17 cellular contexts compared by ENCODE assay signal in genomic region chr3:71266875-71267274, GRCh38.
DNase-seq lines count a peak whose midpoint lies in the region; ATAC-seq lines count a peak whose summit lies in the region.
"Had no signal": no experiment of that assay in that cellular context is flagged by ENCODE, and none has a peak within 500 bp of the region (broad histone marks: within the 10 kb centered on the region; RNA-seq: fewer than 3 reads in every experiment).

No MANE protein-coding gene starts in this region.

- H3K9me3 ChIP-seq in T-helper 17 cell (ENCODE audit: control insufficient read depth, low read length, poor library complexity, severe bottlenecking) = no peaks in the 10 kb centered on the region
- H3K9me3 ChIP-seq in naive thymus-derived CD4-positive, alpha-beta T cell (ENCODE audit: control insufficient read depth in 2 of 3, low read length in 3 of 3) = no peaks in the 10 kb centered on the region

- H3K4me3 Mint-ChIP-seq in stimulated activated naive CD8-positive, alpha-beta T cell treated with anti-CD3 and anti-CD28 coated beads, Interleukin-15, Interleukin-2, amounts not matched to agents 100 ng/mL and 50 ng/mL, for 24 hours = no peak overlapping the region
- H3K4me3 Mint-ChIP-seq in T-helper 17 cell = no peak overlapping the region
- H3K4me3 Mint-ChIP-seq in naive thymus-derived CD4-positive, alpha-beta T cell = peak overlapping the region in 6 of 10 donors; percentile 8 to 58 (median 36)

- H3K4me3 ChIP-seq in naive thymus-derived CD4-positive, alpha-beta T cell (ENCODE audit: low read length) = no peak overlapping the region

- peak overlapping the region; percentile 50 for H3K27ac Mint-ChIP-seq in stimulated activated naive CD8-positive, alpha-beta T cell treated with anti-CD3 and anti-CD28 coated beads, Interleukin-15, Interleukin-2, amounts not matched to agents 100 ng/mL and 50 ng/mL, for 24 hours
- H3K27ac Mint-ChIP-seq in T-helper 17 cell = peak overlapping the region; percentile 49
- H3K27ac Mint-ChIP-seq in naive thymus-derived CD4-positive, alpha-beta T cell = peak overlapping the region in 6 of 9 donors; percentile 18 to 72 (median 49)

- peaks cover 87% of the 10 kb centered on the region for H3K4me1 Mint-ChIP-seq in stimulated activated naive CD8-positive, alpha-beta T cell treated with anti-CD3 and anti-CD28 coated beads, Interleukin-15, Interleukin-2, amounts not matched to agents 100 ng/mL and 50 ng/mL, for 24 hours (ENCODE audit: low read depth)
- H3K4me1 Mint-ChIP-seq in T-helper 17 cell = peaks cover 37% of the 10 kb centered on the region
- H3K4me1 Mint-ChIP-seq in naive thymus-derived CD4-positive, alpha-beta T cell = peaks cover 25 to 94% (median 87%) of the 10 kb centered on the region in 7 donors

- POLR2A ChIA-PET in naive thymus-derived CD4-positive, alpha-beta T cell (lab: Charles Lee) = interaction anchor here (0.6 to 1.0 kb wide), 3 partner anchors 12 to 191 kb away, joined by 3 to 6 read pairs (median 3); no protein-coding TSS in a partner anchor

- ATAC-seq in stimulated activated naive CD8-positive, alpha-beta T cell treated with anti-CD3 and anti-CD28 coated beads, Interleukin-15, Interleukin-2, amounts not matched to agents 100 U/mL and 50 U/mL, for 24 hours = no peak
- ATAC-seq in T-helper 17 cell = no peak
- ATAC-seq in naive thymus-derived CD4-positive, alpha-beta T cell = no peak
- ATAC-seq: HepG2 had no signal

- no peak overlapping the region for H3K27ac ChIP-seq in naive thymus-derived CD4-positive, alpha-beta T cell (ENCODE audit: low read depth, low read length)
- H3K27ac ChIP-seq: C4-2B had no signal

- CTCF ChIA-PET in naive thymus-derived CD4-positive, alpha-beta T cell (lab: Charles Lee) = no interaction called here

- no peak for DNase-seq in stimulated activated naive CD8-positive, alpha-beta T cell treated with anti-CD3 and anti-CD28 coated beads, Interleukin-15, Interleukin-2, amounts not matched to agents 100 U/mL and 50 U/mL, for 24 hours
- DNase-seq in T-helper 17 cell (no peak), NCI-H128 (lab: John Stamatoyannopoulos, UW; ENCODE audit: unreplicated experiment) (no peak), putamen (ENCODE audit: low spot score) (no peak), hepatic stellate cell (ENCODE audit: low spot score) (no peak)
- no peak for DNase-seq in naive thymus-derived CD4-positive, alpha-beta T cell
- DNase-seq: COR-L47, KBM-7, NCI-H1105 treated with DMSO at 0.1 percent for 48 hours, NCI-H1694 treated with DMSO at 0.1 percent for 48 hours, NCI-H510A, NCI-H82, OCI-M1, SHP77 had no signal

- H3K27me3 ChIP-seq in naive thymus-derived CD4-positive, alpha-beta T cell (ENCODE audit: control insufficient read depth in 2 of 2, insufficient read depth in 2 of 2, low read length in 2 of 2) = no peaks in the 10 kb centered on the region

- H3K9me3 Mint-ChIP-seq in stimulated activated naive CD8-positive, alpha-beta T cell treated with anti-CD3 and anti-CD28 coated beads, Interleukin-15, Interleukin-2, amounts not matched to agents 100 ng/mL and 50 ng/mL, for 24 hours = no peaks in the 10 kb centered on the region
- peaks cover 0 to 2% (median 0%) of the 10 kb centered on the region in 11 donors for H3K9me3 Mint-ChIP-seq in naive thymus-derived CD4-positive, alpha-beta T cell

- intact Hi-C loops in naive thymus-derived CD4-positive, alpha-beta T cell (cut with micrococcal nuclease) = no loop called here

- peaks cover 0 to 19% (median 0%) of the 10 kb centered on the region in 3 experiments for H3K36me3 ChIP-seq in naive thymus-derived CD4-positive, alpha-beta T cell (ENCODE audit: control insufficient read depth in 2 of 3, insufficient read depth in 3 of 3, low read length in 3 of 3)

- H3K36me3 Mint-ChIP-seq in stimulated activated naive CD8-positive, alpha-beta T cell treated with anti-CD3 and anti-CD28 coated beads, Interleukin-15, Interleukin-2, amounts not matched to agents 100 ng/mL and 50 ng/mL, for 24 hours (ENCODE audit: low read depth) = peaks cover 55% of the 10 kb centered on the region
- no peaks in the 10 kb centered on the region for H3K36me3 Mint-ChIP-seq in T-helper 17 cell (ENCODE audit: low read depth)
- H3K36me3 Mint-ChIP-seq in naive thymus-derived CD4-positive, alpha-beta T cell = peaks cover 0 to 47% (median 25%) of the 10 kb centered on the region in 5 donors

- peaks cover 0 to 51% of the 10 kb centered on the region in 2 donors for H3K4me1 ChIP-seq in naive thymus-derived CD4-positive, alpha-beta T cell (ENCODE audit: control insufficient read depth in 2 of 2, insufficient read depth in 2 of 2, low read length in 2 of 2)

- no peaks in the 10 kb centered on the region for H3K27me3 Mint-ChIP-seq in stimulated activated naive CD8-positive, alpha-beta T cell treated with anti-CD3 and anti-CD28 coated beads, Interleukin-15, Interleukin-2, amounts not matched to agents 100 ng/mL and 50 ng/mL, for 24 hours
- H3K27me3 Mint-ChIP-seq in T-helper 17 cell = no peaks in the 10 kb centered on the region
- no peaks in the 10 kb centered on the region for H3K27me3 Mint-ChIP-seq in naive thymus-derived CD4-positive, alpha-beta T cell

Comparison
In these comparisons a context has a peak if more than half of its experiments do, and no peak if none do; other contexts are left out.
1. H3K4me3 Mint-ChIP-seq: peak in naive thymus-derived CD4-positive, alpha-beta T cell (6 of 10); none in stimulated activated naive CD8-positive, alpha-beta T cell treated with anti-CD3 and anti-CD28 coated beads, Interleukin-15, Interleukin-2, amounts not matched to agents 100 ng/mL and 50 ng/mL, for 24 hours (single experiment) and T-helper 17 cell (single experiment).
2. Peak in every context shown above with its lines, with median percentiles within 50 percentile points of each other: H3K27ac Mint-ChIP-seq.